In the genomic region with DNA sequence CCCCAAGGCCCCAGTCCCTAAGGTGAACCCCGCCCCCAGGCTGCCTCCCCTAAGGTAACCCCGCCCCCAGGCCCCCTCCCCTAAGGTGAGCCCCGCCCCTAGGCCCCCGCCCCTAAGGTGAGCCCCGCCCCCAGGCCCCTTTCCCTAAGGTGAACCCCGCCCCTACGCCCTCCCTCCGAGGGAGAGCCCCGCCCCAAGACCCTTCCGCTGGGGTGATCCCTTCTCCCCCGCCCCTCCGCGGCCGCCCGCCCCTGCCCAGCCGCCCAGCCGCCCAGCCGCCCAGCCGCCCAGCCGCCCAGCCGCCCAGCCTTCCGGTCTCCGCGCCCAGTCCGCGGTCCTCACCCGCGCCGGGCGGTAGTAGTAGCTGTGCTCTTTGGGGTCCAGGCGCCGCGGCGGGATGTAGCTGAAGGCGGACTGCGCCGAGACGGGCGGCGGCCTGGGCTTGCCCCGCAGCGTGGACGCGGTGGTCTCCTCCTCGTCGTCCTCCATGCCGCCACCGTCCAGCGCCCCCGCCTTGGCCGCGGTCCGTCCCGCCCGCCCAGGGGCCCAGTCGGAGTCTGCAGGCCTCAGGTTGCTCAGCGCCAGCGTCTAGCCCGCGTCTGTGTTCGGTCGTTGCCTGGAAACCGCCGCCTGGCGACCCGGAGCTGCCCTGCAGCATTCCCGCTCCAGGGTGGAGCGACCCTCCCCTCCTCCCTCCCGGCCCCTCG, we compare ENCODE assay signal across 7 cellular contexts. TPM values are rescaled to one million over a fixed set of nuclear protein-coding genes. Genes with fewer than 3 reads are reported as not detected.
DNase-seq lines count a peak whose midpoint lies in the region; ATAC-seq and TF ChIP-seq lines count a peak whose summit lies in the region.

A gene with protein sequence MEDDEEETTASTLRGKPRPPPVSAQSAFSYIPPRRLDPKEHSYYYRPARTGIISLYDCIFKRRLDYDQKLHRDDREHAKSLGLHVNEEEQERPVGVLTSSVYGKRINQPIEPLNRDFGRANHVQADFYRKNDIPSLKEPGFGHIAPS (minus strand): TSS at position 601 of the 707 bp plus-strand sequence. CDS start 112 bp downstream, at position 489.

- peak; percentile 34 for ATAC-seq in GM18519 (IDR thresholded peaks at IDR 0.05; ENCODE audit: low FRiP score, unreplicated experiment)

- DNase-seq in NCI-H748 (lab: John Stamatoyannopoulos, UW; ENCODE audit: unreplicated experiment) = peak; percentile 96
- DNase-seq in cerebellar cortex (ENCODE audit: low spot score) = peak; percentile 19
- no peak for DNase-seq in kidney epithelial cell (ENCODE audit: low read depth)
- peak; percentile 33 for DNase-seq in stimulated activated naive CD4-positive, alpha-beta T cell treated with Interleukin-2 at 50 U/mL for 16 hours (lab: John Stamatoyannopoulos, UW)
- no peak for DNase-seq in mucosa of gallbladder (ENCODE audit: low spot score)
- DNase-seq in SW 1271 (lab: John Stamatoyannopoulos, UW) = no peak

- TF ChIP-seq CTCF in kidney epithelial cell (IDR thresholded peaks at IDR 0.05; ENCODE audit: insufficient read depth, low read length, poor library complexity, severe bottlenecking) = peak; percentile 59

- H3K27me3 ChIP-seq in kidney epithelial cell (ENCODE audit: control insufficient read depth, insufficient read depth, low read length) = peaks cover 12% of the 10 kb centered on the region

- H3K4me3 ChIP-seq in kidney epithelial cell (ENCODE audit: low read depth, low read length) = peak within 1 kb of the TSS; percentile 61

- H3K36me3 ChIP-seq in kidney epithelial cell (ENCODE audit: control insufficient read depth, insufficient read depth, low read length) = no peaks in the 10 kb centered on the region

RNA-seq across cellular contexts. Expression of the gene that starts here (rescaled TPM):
- total RNA-seq in kidney epithelial cell (0.34 TPM in 1 of 2 replicates, not detected in the other), mucosa of gallbladder (not detected)

Comparison
In these comparisons a context has a peak if more than half of its experiments do, and no peak if none do; other contexts are left out.
1. DNase-seq: peak in NCI-H748 (single experiment), cerebellar cortex (single experiment) and stimulated activated naive CD4-positive, alpha-beta T cell treated with Interleukin-2 at 50 U/mL for 16 hours (single experiment); none in kidney epithelial cell (single experiment), mucosa of gallbladder (single experiment) and SW 1271 (0 of 2).